ENCODE assay signal across 8 cellular contexts in the genomic region with DNA sequence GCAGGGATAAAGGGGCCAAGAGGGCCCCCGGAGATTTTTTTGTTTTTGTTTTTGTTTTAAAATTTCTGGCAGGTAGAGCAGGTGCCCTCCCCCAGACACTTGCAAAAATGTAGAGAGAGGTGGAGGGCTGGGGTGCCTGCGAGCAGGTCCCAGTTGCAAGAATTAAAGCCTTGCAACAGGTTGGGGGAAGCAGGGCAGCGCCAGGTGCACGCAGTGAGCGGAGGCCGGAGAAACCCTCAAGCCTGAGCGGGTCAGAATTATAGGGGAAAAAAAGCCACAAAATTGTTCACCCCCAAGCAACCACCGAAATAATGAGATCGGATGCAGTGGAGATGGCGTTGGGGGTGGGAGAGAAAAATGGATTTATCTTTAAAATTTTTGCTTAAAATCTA. TPM values are rescaled to one million over a fixed set of nuclear protein-coding genes. Genes with fewer than 3 reads are reported as not detected.
DNase-seq lines count a peak whose midpoint lies in the region; ATAC-seq, FAIRE-seq and TF ChIP-seq lines count a peak whose summit lies in the region.

No MANE protein-coding gene starts in this region.

- H3K9me3 ChIP-seq in ascending aorta (no peaks in the 10 kb centered on the region), keratinocyte (ENCODE audit: control insufficient read depth, low read depth, low read length) (no peaks in the 10 kb centered on the region), spleen (no peaks in the 10 kb centered on the region)

- DNase-seq in HFFc6 (no peak), ascending aorta (ENCODE audit: low spot score in 2 of 2) (no peak), keratinocyte (ENCODE audit: low read depth, low spot score) (no peak), spleen (no peak), COR-L47 (lab: John Stamatoyannopoulos, UW) (no peak), HCEC 1CT (no peak), DMS153 treated with DMSO at 0.1 percent for 48 hours (lab: John Stamatoyannopoulos, UW; ENCODE audit: unreplicated experiment) (no peak)

- H3K27me3 Mint-ChIP-seq in HFFc6 (ENCODE audit: insufficient read depth), result peaks cover 21% of the 10 kb centered on the region

- peak overlapping the region; percentile 88 for H3K4me3 Mint-ChIP-seq in HFFc6

- no peak overlapping the region for H2AFZ ChIP-seq in keratinocyte (ENCODE audit: control insufficient read depth, low read length)

- peak overlapping the region; percentile 87 to 93 for H3K27ac ChIP-seq in ascending aorta
- H3K27ac ChIP-seq in keratinocyte (ENCODE audit: control insufficient read depth, insufficient read depth, low read length), result no peak overlapping the region
- H3K27ac ChIP-seq in spleen, result peak overlapping the region in 4 of 8 donors; percentile 19 to 81 (median 68)

- no peaks in the 10 kb centered on the region for H4K20me1 ChIP-seq in keratinocyte (ENCODE audit: control insufficient read depth, extremely low read depth, insufficient read depth, low read length)

- peaks cover 6 to 40% of the 10 kb centered on the region in 2 donors for H3K4me1 ChIP-seq in ascending aorta
- H3K4me1 ChIP-seq in keratinocyte (ENCODE audit: control insufficient read depth, extremely low read depth, insufficient read depth, low read length), result peaks cover 40% of the 10 kb centered on the region
- H3K4me1 ChIP-seq in spleen, result peaks cover 25 to 88% (median 46%) of the 10 kb centered on the region in 6 donors

- no peaks in the 10 kb centered on the region for H3K79me2 ChIP-seq in keratinocyte (ENCODE audit: control insufficient read depth, insufficient read depth, low read length)

- H3K9me3 Mint-ChIP-seq in HFFc6, result no peaks in the 10 kb centered on the region

- H3K4me1 Mint-ChIP-seq in HFFc6 (ENCODE audit: low read depth), result peaks cover 68% of the 10 kb centered on the region

- H3K9ac ChIP-seq in keratinocyte (ENCODE audit: control insufficient read depth, extremely low read depth, insufficient read depth, low read length), result no peak overlapping the region

- no peak overlapping the region for H3K27ac Mint-ChIP-seq in HFFc6

- 7 to 17% (median 12%) methylated on average over 10 of the region's 10 CpGs for WGBS in spleen, 5 donors

- intact Hi-C loops in ascending aorta (cut with DNase I) (loop anchor here (5.0 to 10.0 kb wide), 6 partner anchors 357 to 957 kb away; no protein-coding TSS in a partner anchor), spleen (cut with DNase I; ENCODE audit: low total_unique reads) (loop anchor here (5.0 to 10.0 kb wide), 2 partner anchors 470 to 817 kb away; no protein-coding TSS in a partner anchor)

- no peaks in the 10 kb centered on the region for H3K9me1 ChIP-seq in keratinocyte (ENCODE audit: control insufficient read depth, extremely low read depth, insufficient read depth, low read length)

- TF ChIP-seq POLR2A in spleen (IDR thresholded peaks at IDR 0.05), result no peak

- no peak for TF ChIP-seq CTCF in HFFc6 (IDR thresholded peaks at IDR 0.05)
- no peak for TF ChIP-seq CTCF in ascending aorta (IDR thresholded peaks at IDR 0.05)
- no peak for TF ChIP-seq CTCF in keratinocyte (optimal IDR thresholded peaks at IDR 0.05 in 1 of 3, IDR thresholded peaks at IDR 0.05 in 1 of 3, conservative IDR thresholded peaks at IDR 0.05 in 1 of 3; ENCODE audit: extremely low read depth in 1 of 3, insufficient read depth in 2 of 3, low read length in 3 of 3)
- TF ChIP-seq CTCF in spleen (IDR thresholded peaks at IDR 0.05 in 8 of 11, conservative IDR thresholded peaks at IDR 0.05 in 3 of 11), result no peak

- no peaks in the 10 kb centered on the region for H3K36me3 Mint-ChIP-seq in HFFc6 (ENCODE audit: low read depth)

- H3K27me3 ChIP-seq in ascending aorta (no peaks in the 10 kb centered on the region), keratinocyte (ENCODE audit: control insufficient read depth, extremely low read depth, insufficient read depth, low read length) (peaks cover 17% of the 10 kb centered on the region), spleen (replicated peaks in 1 of 7) (peaks cover 0 to 100% (median 36%) of the 10 kb centered on the region in 7 donors)

- peak overlapping the region; percentile 58 to 89 for H3K4me3 ChIP-seq in ascending aorta
- peak overlapping the region in 2 of 3 experiments; percentile 43 to 68 for H3K4me3 ChIP-seq in keratinocyte (ENCODE audit: control insufficient read depth in 2 of 3, extremely low read depth in 1 of 3, insufficient read depth in 2 of 3, low read depth in 1 of 3, low read length in 3 of 3)
- H3K4me3 ChIP-seq in spleen, result peak overlapping the region; percentile 20 to 68 (median 42)

- peak overlapping the region; percentile 92 for H3K4me2 ChIP-seq in keratinocyte (ENCODE audit: control insufficient read depth, extremely low read depth, insufficient read depth, low read depth, low read length)

- ATAC-seq in GM18520 (IDR thresholded peaks at IDR 0.05; ENCODE audit: unreplicated experiment), result no peak

- dilution Hi-C loops in keratinocyte (cut with MboI; ENCODE audit: extremely low pct_ligation_motif_present, low sequenced_read_pairs), result no loop called here

- H3K36me3 ChIP-seq in ascending aorta, result no peaks in the 10 kb centered on the region
- H3K36me3 ChIP-seq in keratinocyte (ENCODE audit: control insufficient read depth in 2 of 2, extremely low read depth in 1 of 2, insufficient read depth in 2 of 2, low read length in 2 of 2), result no peaks in the 10 kb centered on the region
- H3K36me3 ChIP-seq in spleen, result no peaks in the 10 kb centered on the region

- no peak for FAIRE-seq in keratinocyte (lab: Jason Lieb, UNC)

RNA-seq across cellular contexts. Expression of a gene that starts 0.5 kb away (rescaled TPM):
- 100 to 1,000 TPM in 2 of 6 experiments, 10 to 100 TPM in 4; 63.2 to 125 (median 68.6) TPM for total RNA-seq in HFFc6 (2021; fragmentation: NEBNext Ultra II Directional; extraction: Animal tissue kit (Norgen Biotek cat#: 25700))
- total RNA-seq in ascending aorta (1,280 TPM), spleen (100 to 1,000 TPM in 1 of 7 donors, 10 to 100 TPM in 6; 23.4 to 114 (median 34.5) TPM)
- polyA plus RNA-seq in keratinocyte (0.15 to 3.2 TPM (median 1.1 TPM) in 3 replicates), spleen (10 to 100 TPM in 2 of 3 donors, 1 to 10 TPM in 1; 5.0 to 18.1 (median 15.6) TPM)
- 0.06 TPM for polyA plus RNA-seq in keratinocyte (2011; ENCODE audit: low read depth)
- polyA plus RNA-seq in keratinocyte (2011; cell fraction: cytosol; rRNA removed), result 0.10 TPM in 2 replicates
- 0.56 and 1.3 TPM in 2 replicates for polyA plus RNA-seq in keratinocyte (2011; cell fraction: nucleus; rRNA removed)
- polyA plus RNA-seq in keratinocyte (2012; ENCODE audit: low replicate concordance), result 0.07 and 0.16 TPM in 2 replicates
- 0.85 to 2.1 TPM (median 0.90 TPM) in 3 replicates for polyA minus RNA-seq in keratinocyte
- not detected for polyA minus RNA-seq in keratinocyte (2011; cell fraction: cytosol; rRNA and poly(A)+ RNA removed)
- polyA minus RNA-seq in keratinocyte (2011; cell fraction: nucleus; rRNA and poly(A)+ RNA removed), result 0.53 and 1.8 TPM in 2 replicates

Comparison
In these comparisons a context has a peak if more than half of its experiments do, and no peak if none do; other contexts are left out.
1. RNA of a gene that starts 0.5 kb away (total RNA-seq): 1,280 TPM in ascending aorta (single experiment); 63.2 to 125 TPM in HFFc6 and 23.4 to 114 TPM in spleen; every median in the first group is over 10 times any median in the second.
2. Peak in every context shown above with its lines, with median percentiles within 50 percentile points of each other: H3K4me3 ChIP-seq.